13 cellular contexts compared by ENCODE assay signal in genomic region chr1:195663549-195664280, GRCh38.
DNase-seq lines count a peak whose midpoint lies in the region; ATAC-seq and TF ChIP-seq lines count a peak whose summit lies in the region.
"Had no signal": no experiment of that assay in that cellular context is flagged by ENCODE, and none has a peak within 500 bp of the region (broad histone marks: within the 10 kb centered on the region; RNA-seq: fewer than 3 reads in every experiment).

No MANE protein-coding gene starts in this region.

- intact Hi-C loops in PC-3 (cut with micrococcal nuclease) = no loop called here

- peak overlapping the region; percentile 10; the same call in 1 of the 2 replicates for H3K27ac ChIP-seq in GM23248
- H3K27ac ChIP-seq in PC-3 (ENCODE audit: low read length) = no peak overlapping the region
- H3K27ac ChIP-seq: spleen had no signal

- H3K4me3 ChIP-seq in GM23248 (no peak overlapping the region), PC-3 (ENCODE audit: low read length) (no peak overlapping the region)
- H3K4me3 ChIP-seq: spleen had no signal

- H3K9me3 ChIP-seq in GM23248 (ENCODE audit: low read depth) (no peaks in the 10 kb centered on the region), PC-3 (ENCODE audit: low read length) (no peaks in the 10 kb centered on the region)

- DNase-seq in GM23248 = peak; percentile 87
- DNase-seq in PC-3 = peak; percentile 65
- DNase-seq in renal cortical epithelial cell (ENCODE audit: low read depth) = peak; percentile 89
- no peak for DNase-seq in omental fat pad (ENCODE audit: low spot score)
- DNase-seq in NCI-H146 (lab: John Stamatoyannopoulos, UW) = no peak
- DNase-seq in NCI-H1694 treated with DMSO at 0.1 percent for 48 hours (lab: John Stamatoyannopoulos, UW) = no peak
- DNase-seq in NCI-H2107 (lab: John Stamatoyannopoulos, UW) = no peak
- DNase-seq: activated CD4-positive, alpha-beta T cell treated with anti-CD3 and anti-CD28 coated beads, Interleukin-2, amount 50 U/mL, for 4 hours; NCI-H2029 treated with DMSO at 0.1 percent for 48 hours; SHP77 treated with DMSO at 0.1 percent for 48 hours; spleen; stimulated activated naive CD8-positive, alpha-beta T cell treated with anti-CD3 and anti-CD28 coated beads, Interleukin-15, Interleukin-2, amounts not matched to agents 100 U/mL and 50 U/mL, for 24 hours had no signal

- H3K4me1 ChIP-seq in GM23248 (ENCODE audit: insufficient read depth) (peaks cover 14% of the 10 kb centered on the region), PC-3 (ENCODE audit: insufficient read depth, low read length) (peaks cover 11% of the 10 kb centered on the region; the same call in 1 of the 2 replicates)
- H3K4me1 ChIP-seq: spleen had no signal

- peak; percentile 70 for ATAC-seq in PC-3
- ATAC-seq in esophagus mucosa = peak; percentile 86
- ATAC-seq in omental fat pad (ENCODE audit: low FRiP score) = no peak
- ATAC-seq: stimulated activated naive CD8-positive, alpha-beta T cell treated with anti-CD3 and anti-CD28 coated beads, Interleukin-15, Interleukin-2, amounts not matched to agents 100 U/mL and 50 U/mL, for 24 hours had no signal

- TF ChIP-seq CTCF in PC-3 (conservative IDR thresholded peaks at IDR 0.05; ENCODE audit: low read depth, low read length) (no peak), omental fat pad (IDR thresholded peaks at IDR 0.05) (no peak)

- BruUV-seq in PC-3 (replicated peaks; lab: Mats Ljungman, UMichigan) = no TSS peak

- H3K79me2 ChIP-seq in GM23248 (ENCODE audit: insufficient read depth) (no peaks in the 10 kb centered on the region), PC-3 (ENCODE audit: low read length) (no peaks in the 10 kb centered on the region)

- 28 to 30% methylated on average over 4 of the region's 4 CpGs for WGBS in GM23248 (ENCODE audit: low coverage in 1 of 2, low lambda C conversion rate in 2 of 2, missing lambda C conversion rate in 2 of 2), 2 experiments

- H3K36me3 ChIP-seq in GM23248 (ENCODE audit: low read depth) = no peaks in the 10 kb centered on the region
- no peaks in the 10 kb centered on the region for H3K36me3 ChIP-seq in PC-3 (ENCODE audit: low read depth, low read length)
- H3K36me3 ChIP-seq: spleen had no signal

- in situ Hi-C loops in GM23248 (cut with MboI) = no loop called here

- no peaks in the 10 kb centered on the region for H3K27me3 ChIP-seq in GM23248 (replicated peaks; ENCODE audit: insufficient read depth)
- no peaks in the 10 kb centered on the region for H3K27me3 ChIP-seq in PC-3 (ENCODE audit: low read length)
- H3K27me3 ChIP-seq: spleen had no signal

- H3K9ac ChIP-seq in GM23248 (no peak overlapping the region), PC-3 (ENCODE audit: low read length) (no peak overlapping the region)

- H3F3A ChIP-seq in GM23248 (ENCODE audit: insufficient read depth) (peaks cover 24% of the 10 kb centered on the region), PC-3 (ENCODE audit: low read length, unreplicated experiment) (no peaks in the 10 kb centered on the region)

- H3K9me2 ChIP-seq in GM23248 (ENCODE audit: insufficient read depth) (no peaks in the 10 kb centered on the region; the same call in 1 of the 2 replicates), PC-3 (replicated peaks; ENCODE audit: low read length) (no peaks in the 10 kb centered on the region)

- POLR2A ChIA-PET in PC-3 (lab: Charles Lee; ENCODE audit: unreplicated experiment) = interaction anchor here (0.6 kb wide), 1 partner anchor 75 kb away, joined by 3 read pairs; no protein-coding TSS in a partner anchor

- no peak overlapping the region for H2AFZ ChIP-seq in GM23248
- H2AFZ ChIP-seq in PC-3 (ENCODE audit: low read length) = no peak overlapping the region

- H3K4me2 ChIP-seq in GM23248 (ENCODE audit: unreplicated experiment) (peak overlapping the region; percentile 6), PC-3 (ENCODE audit: low read length) (no peak overlapping the region)

- H4K20me1 ChIP-seq in GM23248 (ENCODE audit: insufficient read depth) = no peaks in the 10 kb centered on the region
- no peaks in the 10 kb centered on the region for H4K20me1 ChIP-seq in PC-3 (ENCODE audit: low read length)

- CTCF ChIA-PET in PC-3 (lab: Charles Lee) = no interaction called here

Comparison
In these comparisons a context has a peak if more than half of its experiments do, and no peak if none do; other contexts are left out.
1. DNase-seq: peak in GM23248 (single experiment), PC-3 (single experiment) and renal cortical epithelial cell (single experiment); none in omental fat pad (single experiment), NCI-H146 (single experiment), NCI-H1694 treated with DMSO at 0.1 percent for 48 hours (single experiment) and NCI-H2107 (single experiment).